18 cellular contexts compared by ENCODE assay signal in the genomic region with DNA sequence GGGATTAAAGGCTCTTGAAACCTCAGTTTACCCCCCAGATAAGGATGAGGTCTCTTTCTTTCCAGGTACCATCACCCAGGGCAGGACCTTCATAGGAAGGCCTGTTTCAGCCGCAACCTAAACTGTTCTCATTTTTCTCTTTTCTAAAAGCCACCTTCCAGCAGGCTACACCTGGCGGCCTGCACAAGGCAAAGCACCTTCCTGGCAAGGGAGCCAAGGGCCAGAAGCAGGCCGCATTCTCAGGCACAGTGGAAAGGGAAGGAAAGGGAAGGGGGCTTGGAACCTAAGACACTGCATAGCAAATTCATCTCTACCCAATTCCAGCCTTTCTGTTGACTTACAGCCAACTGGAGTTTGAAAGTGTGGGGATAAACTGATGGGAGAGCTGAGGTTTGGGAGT. TPM values are rescaled to one million over a fixed set of nuclear protein-coding genes. Genes with fewer than 3 reads are reported as not detected.
DNase-seq lines count a peak whose midpoint lies in the region; ATAC-seq, FAIRE-seq and TF ChIP-seq lines count a peak whose summit lies in the region.
"Had no signal": no experiment of that assay in that cellular context is flagged by ENCODE, and none has a peak within 500 bp of the region (broad histone marks: within the 10 kb centered on the region; RNA-seq: fewer than 3 reads in every experiment).

No MANE protein-coding gene starts in this region.

- H3K36me3 ChIP-seq in liver (ENCODE audit: control insufficient read depth in 4 of 4, insufficient read depth in 3 of 4, low read depth in 1 of 4, low read length in 3 of 4) (no peaks in the 10 kb centered on the region), HepG2 (replicated peaks in 1 of 2; ENCODE audit: control insufficient read depth in 1 of 2, insufficient read depth in 2 of 2, low read length in 2 of 2) (no peaks in the 10 kb centered on the region), K562 (ENCODE audit: control insufficient read depth, insufficient read depth, low read length) (no peaks in the 10 kb centered on the region), right lobe of liver (no peaks in the 10 kb centered on the region), upper lobe of right lung (no peaks in the 10 kb centered on the region), BE2C (no peaks in the 10 kb centered on the region)
- H3K36me3 ChIP-seq in effector memory CD4-positive, alpha-beta T cell (ENCODE audit: control insufficient read depth, insufficient read depth, low read length): no peaks in the 10 kb centered on the region
- H3K36me3 ChIP-seq: BLaER1 treated with 17β-estradiol and CSF1 and Interleukin-3, amounts not matched to agents 10 nM and 100 nM had no signal

- TF ChIP-seq CTCF in liver (IDR thresholded peaks at IDR 0.05; ENCODE audit: low read depth, low read length, missing input control) (no peak), HepG2 (CRISPR knock-in tag; IDR thresholded peaks at IDR 0.05) (no peak), K562 (IDR thresholded peaks at IDR 0.05 in 2 of 3, conservative IDR thresholded peaks at IDR 0.05 in 1 of 3; ENCODE audit: insufficient read depth in 2 of 3, low read depth in 1 of 3, low read length in 3 of 3) (no peak), right lobe of liver (IDR thresholded peaks at IDR 0.05) (no peak), upper lobe of right lung (IDR thresholded peaks at IDR 0.05) (no peak), foreskin fibroblast (IDR thresholded peaks at IDR 0.05; ENCODE audit: low read depth, low read length) (no peak), BE2C (IDR thresholded peaks at IDR 0.05; ENCODE audit: low read depth, low read length) (no peak)

- TF ChIP-seq RAD21 in liver (IDR thresholded peaks at IDR 0.05): no peak
- no peak for TF ChIP-seq RAD21 in HepG2 (CRISPR knock-in tag; IDR thresholded peaks at IDR 0.05)
- TF ChIP-seq RAD21 in K562 (CRISPR knock-in tag; conservative IDR thresholded peaks at IDR 0.05 in 1 of 2, IDR thresholded peaks at IDR 0.05 in 1 of 2): no peak

- BruUV-seq in HepG2 (replicated peaks; lab: Mats Ljungman, UMichigan) (no TSS peak), K562 (replicated peaks; lab: Mats Ljungman, UMichigan) (no TSS peak)

- ATAC-seq in HepG2 (no peak), K562 (no peak), right lobe of liver (no peak), upper lobe of right lung (no peak)
- ATAC-seq: CD8-positive, alpha-beta T cell had no signal

- H4K20me1 ChIP-seq in HepG2 (ENCODE audit: insufficient read depth, low read length) (no peaks in the 10 kb centered on the region), K562 (replicated peaks; ENCODE audit: control insufficient read depth, insufficient read depth, low read length) (no peaks in the 10 kb centered on the region)
- H4K20me1 ChIP-seq: BLaER1 treated with 17β-estradiol and CSF1 and Interleukin-3, amounts not matched to agents 10 nM and 100 nM had no signal

- CTCF ChIA-PET in HepG2 (lab: Yijun Ruan, JAX; ENCODE audit: low intra/inter-chr PET ratio, low total read pairs): no interaction called here
- CTCF ChIA-PET in K562 (lab: Yijun Ruan, JAX; ENCODE audit: low intra/inter-chr PET ratio): no interaction called here

- in situ Hi-C loops in HepG2 (cut with HindIII; ENCODE audit: extremely low pct_ligation_motif_present, low pct_unique_long_range_greater_than_20kb) (no loop called here), K562 (cut with MboI) (no loop called here)

- H2AFZ ChIP-seq in HepG2 (ENCODE audit: low read length): no peak overlapping the region
- H2AFZ ChIP-seq in K562 (ENCODE audit: low read depth, low read length): 0 out of 2 replicates have a peak overlapping the region, but pooled peaks have one; percentile 51

- 97% methylated on average over 3 of the region's 3 CpGs for WGBS in liver
- WGBS in HepG2 (ENCODE audit: low lambda C conversion rate): 97% methylated on average over 3 of the region's 3 CpGs
- 75% methylated on average over 3 of the region's 3 CpGs for WGBS in K562 (ENCODE audit: insufficient coverage, low coverage, missing lambda C conversion rate)
- 90% methylated on average over 3 of the region's 3 CpGs for WGBS in right lobe of liver (ENCODE audit: insufficient coverage, low coverage, low lambda C conversion rate, missing lambda C conversion rate)

- H3K4me3 ChIP-seq in liver (ENCODE audit: low read depth in 1 of 3, low read length in 3 of 3): no peak overlapping the region
- H3K4me3 ChIP-seq in HepG2 (replicated peaks in 1 of 3; ENCODE audit: insufficient read depth in 1 of 3, low read depth in 2 of 3, low read length in 3 of 3): no peak overlapping the region
- no peak overlapping the region for H3K4me3 ChIP-seq in K562
- no peak overlapping the region for H3K4me3 ChIP-seq in right lobe of liver
- no peak overlapping the region for H3K4me3 ChIP-seq in upper lobe of right lung
- no peak overlapping the region for H3K4me3 ChIP-seq in foreskin fibroblast (ENCODE audit: low read depth in 1 of 2, low read length in 2 of 2)
- H3K4me3 ChIP-seq in effector memory CD4-positive, alpha-beta T cell (ENCODE audit: insufficient read depth, low read depth, low read length, poor library complexity, severe bottlenecking): no peak overlapping the region
- no peak overlapping the region for H3K4me3 ChIP-seq in BE2C (ENCODE audit: low read depth, low read length)
- H3K4me3 ChIP-seq: BLaER1 treated with 17β-estradiol and CSF1 and Interleukin-3, amounts not matched to agents 10 nM and 100 nM had no signal

- H3K9me1 ChIP-seq in K562 (ENCODE audit: control insufficient read depth, insufficient read depth, low read length): no peaks in the 10 kb centered on the region

- POLR2A ChIA-PET in HepG2 (lab: Yijun Ruan, JAX) (interaction anchor here (3.9 kb wide), 1 partner anchor 9 kb away, joined by 14 read pairs; the partner anchor contains the start of gene NDEL1), K562 (lab: Yijun Ruan, JAX) (no interaction called here)

- no peak overlapping the region for H3K4me2 ChIP-seq in HepG2 (ENCODE audit: low read depth, low read length)
- no peak overlapping the region for H3K4me2 ChIP-seq in K562 (ENCODE audit: insufficient read depth, low read length)
- H3K4me2 ChIP-seq: BLaER1 treated with 17β-estradiol and CSF1 and Interleukin-3, amounts not matched to agents 10 nM and 100 nM had no signal

- H3K79me2 ChIP-seq in HepG2 (ENCODE audit: insufficient read depth, low read length): no peaks in the 10 kb centered on the region
- H3K79me2 ChIP-seq in K562 (ENCODE audit: control insufficient read depth, insufficient read depth, low read length): no peaks in the 10 kb centered on the region

- DNase-seq in HepG2 (ENCODE audit: low spot score): no peak
- no peak for DNase-seq in K562 (ENCODE audit: extremely low read depth in 1 of 4, low spot score in 3 of 4)
- DNase-seq in right lobe of liver: no peak
- peak; percentile 27 for DNase-seq in upper lobe of right lung
- DNase-seq in foreskin fibroblast: no peak
- DNase-seq in effector memory CD4-positive, alpha-beta T cell: no peak
- DNase-seq in BE2C: no peak
- DNase-seq: 8988T; Calu3; CD8-positive, alpha-beta T cell; DMS79 treated with DMSO at 0.1 percent for 48 hours; GF-D8 had no signal

- peaks cover 6 to 39% (median 30%) of the 10 kb centered on the region in 4 donors for H3K4me1 ChIP-seq in liver (ENCODE audit: control insufficient read depth in 4 of 4, insufficient read depth in 4 of 4, low read length in 3 of 4)
- peaks cover 60% of the 10 kb centered on the region for H3K4me1 ChIP-seq in HepG2 (ENCODE audit: insufficient read depth, low read length)
- H3K4me1 ChIP-seq in K562 (replicated peaks in 1 of 2; ENCODE audit: control insufficient read depth in 2 of 2, insufficient read depth in 2 of 2, low read length in 2 of 2): no peaks in the 10 kb centered on the region; a peak in 2 of 5 replicates
- peaks cover 0 to 31% (median 6%) of the 10 kb centered on the region in 4 donors for H3K4me1 ChIP-seq in right lobe of liver
- peaks cover 3% of the 10 kb centered on the region for H3K4me1 ChIP-seq in upper lobe of right lung
- H3K4me1 ChIP-seq in effector memory CD4-positive, alpha-beta T cell (ENCODE audit: control insufficient read depth, insufficient read depth, low read length, poor library complexity, severe bottlenecking): no peaks in the 10 kb centered on the region
- H3K4me1 ChIP-seq in BE2C: 0 out of 2 replicates have a peak, but pooled peaks cover 3% of the 10 kb centered on the region

- peak overlapping the region; percentile 74 to 83 for H3K27ac ChIP-seq in liver (ENCODE audit: low read depth in 1 of 2, low read length in 2 of 2)
- no peak overlapping the region for H3K27ac ChIP-seq in HepG2 (ENCODE audit: extremely low read length, insufficient read depth, low read length)
- no peak overlapping the region for H3K27ac ChIP-seq in K562 (ENCODE audit: extremely low read depth, low read depth, low read length)
- peak overlapping the region; percentile 2 to 75 (median 45) for H3K27ac ChIP-seq in right lobe of liver
- no peak overlapping the region for H3K27ac ChIP-seq in upper lobe of right lung
- no peak overlapping the region for H3K27ac ChIP-seq in effector memory CD4-positive, alpha-beta T cell (ENCODE audit: insufficient read depth, low read length, poor library complexity, severe bottlenecking)
- H3K27ac ChIP-seq: BLaER1 treated with 17β-estradiol and CSF1 and Interleukin-3, amounts not matched to agents 10 nM and 100 nM had no signal

- H3K27me3 ChIP-seq in liver (ENCODE audit: control insufficient read depth in 4 of 4, insufficient read depth in 4 of 4, low read length in 3 of 4) (no peaks in the 10 kb centered on the region), HepG2 (ENCODE audit: control insufficient read depth in 1 of 2, insufficient read depth in 2 of 2, low read length in 2 of 2) (no peaks in the 10 kb centered on the region), K562 (ENCODE audit: control insufficient read depth in 2 of 2, insufficient read depth in 2 of 2, low read length in 2 of 2) (no peaks in the 10 kb centered on the region), right lobe of liver (no peaks in the 10 kb centered on the region), upper lobe of right lung (no peaks in the 10 kb centered on the region), BE2C (no peaks in the 10 kb centered on the region)
- peaks cover 1% of the 10 kb centered on the region for H3K27me3 ChIP-seq in effector memory CD4-positive, alpha-beta T cell (replicated peaks; ENCODE audit: control insufficient read depth, insufficient read depth, low read length, poor library complexity, severe bottlenecking)
- H3K27me3 ChIP-seq: BLaER1 treated with 17β-estradiol and CSF1 and Interleukin-3, amounts not matched to agents 10 nM and 100 nM had no signal

- intact Hi-C loops in HepG2 (cut with micrococcal nuclease; ENCODE audit: unreplicated experiment) (no loop called here), K562 (cut with micrococcal nuclease) (no loop called here), right lobe of liver (cut with DNase I) (no loop called here), upper lobe of right lung (cut with DNase I) (no loop called here)

- TF ChIP-seq POLR2A in HepG2 (IDR thresholded peaks at IDR 0.05; ENCODE audit: insufficient read depth in 1 of 2, low read depth in 2 of 2, low read length in 2 of 2) (no peak), K562 (conservative IDR thresholded peaks at IDR 0.05) (no peak), right lobe of liver (IDR thresholded peaks at IDR 0.05) (no peak)

- H3K9me3 ChIP-seq in liver (ENCODE audit: control insufficient read depth in 4 of 4, low read length in 3 of 4) (no peaks in the 10 kb centered on the region), HepG2 (ENCODE audit: low read length) (no peaks in the 10 kb centered on the region), K562 (replicated peaks; ENCODE audit: control insufficient read depth, insufficient read depth, low read depth, low read length) (no peaks in the 10 kb centered on the region), right lobe of liver (no peaks in the 10 kb centered on the region), upper lobe of right lung (no peaks in the 10 kb centered on the region), BE2C (no peaks in the 10 kb centered on the region)
- no peaks in the 10 kb centered on the region for H3K9me3 ChIP-seq in effector memory CD4-positive, alpha-beta T cell (ENCODE audit: control insufficient read depth, low read length)
- H3K9me3 ChIP-seq: BLaER1 treated with 17β-estradiol and CSF1 and Interleukin-3, amounts not matched to agents 10 nM and 100 nM had no signal

- H3K9ac ChIP-seq in liver (ENCODE audit: low read depth in 1 of 2, low read length in 2 of 2) (no peak overlapping the region), HepG2 (ENCODE audit: insufficient read depth, low read depth, low read length) (no peak overlapping the region), K562 (ENCODE audit: insufficient read depth in 1 of 2, low read depth in 2 of 2, low read length in 2 of 2) (no peak overlapping the region; a peak in 1 of 4 replicates)
- H3K9ac ChIP-seq: BLaER1 treated with 17β-estradiol and CSF1 and Interleukin-3, amounts not matched to agents 10 nM and 100 nM had no signal

- TF ChIP-seq EP300 in HepG2 (IDR thresholded peaks at IDR 0.05; ENCODE audit: low read depth in 2 of 2, low read length in 2 of 2): no peak
- TF ChIP-seq EP300 in HepG2 (CRISPR knock-in tag; IDR thresholded peaks at IDR 0.05; ENCODE audit: borderline replicate concordance): no peak
- TF ChIP-seq EP300 in K562 (IDR thresholded peaks at IDR 0.05; ENCODE audit: low read length): no peak

- FAIRE-seq in HepG2 (lab: Jason Lieb, UNC): no peak
- FAIRE-seq in K562 (lab: Jason Lieb, UNC): no peak
- FAIRE-seq: H54 had no signal

RNA-seq across cellular contexts. Expression of gene NDEL1, which starts 8.9 kb away (rescaled TPM):
- total RNA-seq in liver (10 to 100 TPM; 49.1 to 52.3 TPM), HepG2 (2016; rRNA removed; fragmentation: Illumina TruSeq; extraction: Trizol) (47.8 and 59.8 TPM in 2 replicates), K562 (2014; rRNA removed) (17.3 and 19.0 TPM in 2 replicates), K562 (2014; rRNA removed; fragmentation: Illumina TruSeq; extraction: Trizol) (21.1 and 25.3 TPM in 2 replicates), K562 (2015; rRNA removed; fragmentation: Illumina TruSeq; extraction: Trizol) (22.7 and 23.7 TPM in 2 replicates), K562 (2021) (23.5 and 26.6 TPM in 2 replicates), right lobe of liver (10 to 100 TPM; 22.2 to 34.9 (median 28.4) TPM), upper lobe of right lung (80.6 TPM)
- polyA plus RNA-seq in liver (10 to 100 TPM; 15.3 to 21.7 TPM), HepG2 (2011; rRNA removed) (119 and 153 TPM in 2 replicates), K562 (2011; rRNA removed) (29.1 and 30.5 TPM in 2 replicates), K562 (2014; fragmentation: Illumina TruSeq; extraction: Trizol) (26.9 and 28.6 TPM in 2 replicates), K562 (2014; fragmentation: Nextera tagmentation; extraction: Ambion mirVana) (1 to 10 TPM in 1 of 2 experiments, under 1 TPM in 1; 0.86 to 2.0 TPM), K562 (2014; rRNA removed) (29.2 and 38.7 TPM in 2 replicates)
- total RNA-seq in HepG2 (2016; cell fraction: cytosol; rRNA removed; fragmentation: Illumina TruSeq; extraction: Trizol; ENCODE audit: low read depth): 23.8 and 26.3 TPM in 2 replicates
- total RNA-seq in HepG2 (2016; cell fraction: insoluble cytoplasmic fraction; rRNA removed; fragmentation: Illumina TruSeq; extraction: Trizol): 40.4 and 58.0 TPM in 2 replicates
- total RNA-seq in HepG2 (2016; cell fraction: membrane; rRNA removed; fragmentation: Illumina TruSeq; extraction: Trizol): 38.8 and 39.0 TPM in 2 replicates
- 76.2 and 88.4 TPM in 2 replicates for total RNA-seq in HepG2 (2016; cell fraction: nucleus; rRNA removed; fragmentation: Illumina TruSeq; extraction: Trizol)
- 90.0 and 106 TPM in 2 replicates for polyA plus RNA-seq in HepG2 (2011; cell fraction: cytosol; rRNA removed)
- polyA plus RNA-seq in HepG2 (2011; cell fraction: nucleus; rRNA removed): 348 and 472 TPM in 2 replicates
- polyA plus RNA-seq in HepG2 (2012): 71.7 and 87.0 TPM in 2 replicates
- 9.5 and 11.4 TPM in 2 replicates for polyA plus RNA-seq in HepG2 (2016; cell fraction: cytosol; fragmentation: Illumina TruSeq; extraction: Trizol; ENCODE audit: low read depth)
- 50.5 and 54.1 TPM in 2 replicates for polyA plus RNA-seq in HepG2 (2016; cell fraction: insoluble cytoplasmic fraction; fragmentation: Illumina TruSeq; extraction: Trizol; ENCODE audit: low read depth)
- polyA plus RNA-seq in HepG2 (2016; cell fraction: membrane; fragmentation: Illumina TruSeq; extraction: Trizol; ENCODE audit: low read depth): 25.5 and 26.4 TPM in 2 replicates
- polyA plus RNA-seq in HepG2 (2016; cell fraction: nucleus; fragmentation: Illumina TruSeq; extraction: Trizol; ENCODE audit: insufficient read depth, low read depth): 93.0 and 99.2 TPM in 2 replicates
- 50.7 and 124 TPM in 2 replicates for polyA minus RNA-seq in HepG2 (2011; rRNA and poly(A)+ RNA removed; ENCODE audit: low replicate concordance)
- 38.6 and 48.1 TPM in 2 replicates for polyA minus RNA-seq in HepG2 (2011; cell fraction: cytosol; rRNA and poly(A)+ RNA removed)
- polyA minus RNA-seq in HepG2 (2011; cell fraction: nucleus; rRNA and poly(A)+ RNA removed): 217 and 240 TPM in 2 replicates
- total RNA-seq in K562 (2011; cell fraction: chromatin; rRNA removed; ENCODE audit: low replicate concordance): 67.3 and 150 TPM in 2 replicates
- total RNA-seq in K562 (2011; cell fraction: nucleolus; rRNA removed): 50.3 and 51.5 TPM in 2 replicates
- total RNA-seq in K562 (2011; cell fraction: nucleoplasm; rRNA removed): 71.7 and 72.9 TPM in 2 replicates
- 29.5 and 36.3 TPM in 2 replicates for polyA plus RNA-seq in K562 (2011; cell fraction: cytosol; rRNA removed)
- 70.1 and 75.1 TPM in 2 replicates for polyA plus RNA-seq in K562 (2011; cell fraction: nucleus; rRNA removed)
- 19.6 and 20.6 TPM in 2 replicates for polyA plus RNA-seq in K562 (2012)
- 29.0 and 31.7 TPM in 2 replicates for polyA minus RNA-seq in K562 (2011; rRNA and poly(A)+ RNA removed)
- 10.7 and 14.2 TPM in 2 replicates for polyA minus RNA-seq in K562 (2011; cell fraction: cytosol; rRNA and poly(A)+ RNA removed)
- polyA minus RNA-seq in K562 (2011; cell fraction: nucleus; rRNA and poly(A)+ RNA removed): 28.3 and 50.1 TPM in 2 replicates
- polyA plus RNA-seq in BE2C (2012; ENCODE audit: insufficient read depth, insufficient read length, low read depth): 21.7 TPM

RNA-seq across cellular contexts. Expression of gene RNF222, which starts 29.2 kb away (rescaled TPM):
- not detected for total RNA-seq in liver
- not detected for polyA plus RNA-seq in liver
- total RNA-seq in HepG2 (2016; rRNA removed; fragmentation: Illumina TruSeq; extraction: Trizol): not detected in 2 replicates
- 0.20 and 0.26 TPM in 2 replicates for total RNA-seq in HepG2 (2016; cell fraction: cytosol; rRNA removed; fragmentation: Illumina TruSeq; extraction: Trizol; ENCODE audit: low read depth)
- not detected in 2 replicates for total RNA-seq in HepG2 (2016; cell fraction: insoluble cytoplasmic fraction; rRNA removed; fragmentation: Illumina TruSeq; extraction: Trizol)
- total RNA-seq in HepG2 (2016; cell fraction: membrane; rRNA removed; fragmentation: Illumina TruSeq; extraction: Trizol): 0.06 and 0.07 TPM in 2 replicates
- not detected in 2 replicates for total RNA-seq in HepG2 (2016; cell fraction: nucleus; rRNA removed; fragmentation: Illumina TruSeq; extraction: Trizol)
- polyA plus RNA-seq in HepG2 (2011; rRNA removed): 0.04 TPM in 1 of 2 replicates, not detected in the other
- polyA plus RNA-seq in HepG2 (2011; cell fraction: cytosol; rRNA removed): not detected in 2 replicates
- polyA plus RNA-seq in HepG2 (2011; cell fraction: nucleus; rRNA removed): not detected in 2 replicates
- not detected in 2 replicates for polyA plus RNA-seq in HepG2 (2012)
- polyA plus RNA-seq in HepG2 (2016; cell fraction: cytosol; fragmentation: Illumina TruSeq; extraction: Trizol; ENCODE audit: low read depth): 0.08 and 0.11 TPM in 2 replicates
- not detected in 2 replicates for polyA plus RNA-seq in HepG2 (2016; cell fraction: insoluble cytoplasmic fraction; fragmentation: Illumina TruSeq; extraction: Trizol; ENCODE audit: low read depth)
- not detected in 2 replicates for polyA plus RNA-seq in HepG2 (2016; cell fraction: membrane; fragmentation: Illumina TruSeq; extraction: Trizol; ENCODE audit: low read depth)
- not detected in 2 replicates for polyA plus RNA-seq in HepG2 (2016; cell fraction: nucleus; fragmentation: Illumina TruSeq; extraction: Trizol; ENCODE audit: insufficient read depth, low read depth)
- not detected in 2 replicates for polyA minus RNA-seq in HepG2 (2011; rRNA and poly(A)+ RNA removed; ENCODE audit: low replicate concordance)
- not detected in 2 replicates for polyA minus RNA-seq in HepG2 (2011; cell fraction: cytosol; rRNA and poly(A)+ RNA removed)
- polyA minus RNA-seq in HepG2 (2011; cell fraction: nucleus; rRNA and poly(A)+ RNA removed): not detected in 2 replicates
- total RNA-seq in K562 (2011; cell fraction: chromatin; rRNA removed; ENCODE audit: low replicate concordance): not detected in 2 replicates
- total RNA-seq in K562 (2011; cell fraction: nucleolus; rRNA removed): not detected in 2 replicates
- not detected in 2 replicates for total RNA-seq in K562 (2011; cell fraction: nucleoplasm; rRNA removed)
- total RNA-seq in K562 (2014; rRNA removed): 0.08 TPM in 1 of 2 replicates, not detected in the other
- total RNA-seq in K562 (2014; rRNA removed; fragmentation: Illumina TruSeq; extraction: Trizol): 0.06 TPM in 1 of 2 replicates, not detected in the other
- not detected in 2 replicates for total RNA-seq in K562 (2015; rRNA removed; fragmentation: Illumina TruSeq; extraction: Trizol)
- total RNA-seq in K562 (2021): not detected in 2 replicates
- polyA plus RNA-seq in K562 (2011; rRNA removed): not detected in 2 replicates
- polyA plus RNA-seq in K562 (2011; cell fraction: cytosol; rRNA removed): not detected in 2 replicates
- not detected in 2 replicates for polyA plus RNA-seq in K562 (2011; cell fraction: nucleus; rRNA removed)
- polyA plus RNA-seq in K562 (2012): 0.03 and 0.04 TPM in 2 replicates
- polyA plus RNA-seq in K562 (2014; fragmentation: Illumina TruSeq; extraction: Trizol): not detected in 2 replicates
- not detected for polyA plus RNA-seq in K562 (2014; fragmentation: Nextera tagmentation; extraction: Ambion mirVana)
- polyA plus RNA-seq in K562 (2014; rRNA removed): not detected in 2 replicates
- polyA minus RNA-seq in K562 (2011; rRNA and poly(A)+ RNA removed): not detected in 2 replicates
- polyA minus RNA-seq in K562 (2011; cell fraction: cytosol; rRNA and poly(A)+ RNA removed): not detected in 2 replicates
- not detected in 2 replicates for polyA minus RNA-seq in K562 (2011; cell fraction: nucleus; rRNA and poly(A)+ RNA removed)
- total RNA-seq in right lobe of liver: not detected
- not detected for total RNA-seq in upper lobe of right lung
- not detected for polyA plus RNA-seq in BE2C (2012; ENCODE audit: insufficient read depth, insufficient read length, low read depth)
- total RNA-seq: A673, Calu3, HT-29 had no signal
- polyA plus RNA-seq: AG04450 had no signal

RNA-seq across cellular contexts. Expression of gene RPL26, which starts 43.8 kb away (rescaled TPM):
- total RNA-seq in liver: 1,000 to 10,000 TPM in 1 of 2 donors, 100 to 1,000 TPM in 1; 989 to 1,192 TPM
- polyA plus RNA-seq in liver: 1,000 to 10,000 TPM in 1 of 2 donors, 100 to 1,000 TPM in 1; 309 to 1,118 TPM
- total RNA-seq in HepG2 (2016; rRNA removed; fragmentation: Illumina TruSeq; extraction: Trizol): 2,817 and 3,645 TPM in 2 replicates
- 4,334 and 5,043 TPM in 2 replicates for total RNA-seq in HepG2 (2016; cell fraction: cytosol; rRNA removed; fragmentation: Illumina TruSeq; extraction: Trizol; ENCODE audit: low read depth)
- 2,923 and 3,794 TPM in 2 replicates for total RNA-seq in HepG2 (2016; cell fraction: insoluble cytoplasmic fraction; rRNA removed; fragmentation: Illumina TruSeq; extraction: Trizol)
- total RNA-seq in HepG2 (2016; cell fraction: membrane; rRNA removed; fragmentation: Illumina TruSeq; extraction: Trizol): 6,387 and 7,049 TPM in 2 replicates
- 834 and 897 TPM in 2 replicates for total RNA-seq in HepG2 (2016; cell fraction: nucleus; rRNA removed; fragmentation: Illumina TruSeq; extraction: Trizol)
- 3,026 and 3,529 TPM in 2 replicates for polyA plus RNA-seq in HepG2 (2011; rRNA removed)
- 2,378 and 3,844 TPM in 2 replicates for polyA plus RNA-seq in HepG2 (2011; cell fraction: cytosol; rRNA removed)
- polyA plus RNA-seq in HepG2 (2011; cell fraction: nucleus; rRNA removed): 542 and 966 TPM in 2 replicates
- polyA plus RNA-seq in HepG2 (2012): 4,466 and 4,951 TPM in 2 replicates
- polyA plus RNA-seq in HepG2 (2016; cell fraction: cytosol; fragmentation: Illumina TruSeq; extraction: Trizol; ENCODE audit: low read depth): 4,868 and 4,969 TPM in 2 replicates
- polyA plus RNA-seq in HepG2 (2016; cell fraction: insoluble cytoplasmic fraction; fragmentation: Illumina TruSeq; extraction: Trizol; ENCODE audit: low read depth): 3,325 and 3,753 TPM in 2 replicates
- 5,785 and 5,833 TPM in 2 replicates for polyA plus RNA-seq in HepG2 (2016; cell fraction: membrane; fragmentation: Illumina TruSeq; extraction: Trizol; ENCODE audit: low read depth)
- polyA plus RNA-seq in HepG2 (2016; cell fraction: nucleus; fragmentation: Illumina TruSeq; extraction: Trizol; ENCODE audit: insufficient read depth, low read depth): 1,493 and 1,589 TPM in 2 replicates
- polyA minus RNA-seq in HepG2 (2011; rRNA and poly(A)+ RNA removed; ENCODE audit: low replicate concordance): 260 and 659 TPM in 2 replicates
- polyA minus RNA-seq in HepG2 (2011; cell fraction: cytosol; rRNA and poly(A)+ RNA removed): 471 and 569 TPM in 2 replicates
- polyA minus RNA-seq in HepG2 (2011; cell fraction: nucleus; rRNA and poly(A)+ RNA removed): 235 and 442 TPM in 2 replicates
- 244 and 334 TPM in 2 replicates for total RNA-seq in K562 (2011; cell fraction: chromatin; rRNA removed; ENCODE audit: low replicate concordance)
- total RNA-seq in K562 (2011; cell fraction: nucleolus; rRNA removed): 298 and 337 TPM in 2 replicates
- total RNA-seq in K562 (2011; cell fraction: nucleoplasm; rRNA removed): 567 and 1,126 TPM in 2 replicates
- 1,785 and 2,781 TPM in 2 replicates for total RNA-seq in K562 (2014; rRNA removed)
- total RNA-seq in K562 (2014; rRNA removed; fragmentation: Illumina TruSeq; extraction: Trizol): 3,633 and 3,959 TPM in 2 replicates
- 2,809 and 2,904 TPM in 2 replicates for total RNA-seq in K562 (2015; rRNA removed; fragmentation: Illumina TruSeq; extraction: Trizol)
- total RNA-seq in K562 (2021): 1,474 and 1,702 TPM in 2 replicates
- polyA plus RNA-seq in K562 (2011; rRNA removed): 3,982 and 4,074 TPM in 2 replicates
- polyA plus RNA-seq in K562 (2011; cell fraction: cytosol; rRNA removed): 925 and 2,470 TPM in 2 replicates
- 415 and 1,025 TPM in 2 replicates for polyA plus RNA-seq in K562 (2011; cell fraction: nucleus; rRNA removed)
- polyA plus RNA-seq in K562 (2012): 3,098 and 3,525 TPM in 2 replicates
- polyA plus RNA-seq in K562 (2014; fragmentation: Illumina TruSeq; extraction: Trizol): 3,435 and 3,978 TPM in 2 replicates
- polyA plus RNA-seq in K562 (2014; fragmentation: Nextera tagmentation; extraction: Ambion mirVana): 1,000 to 10,000 TPM; 1,706 to 1,892 TPM
- 3,525 and 3,633 TPM in 2 replicates for polyA plus RNA-seq in K562 (2014; rRNA removed)
- 2,832 and 3,117 TPM in 2 replicates for polyA minus RNA-seq in K562 (2011; rRNA and poly(A)+ RNA removed)
- 387 and 436 TPM in 2 replicates for polyA minus RNA-seq in K562 (2011; cell fraction: cytosol; rRNA and poly(A)+ RNA removed)
- 92.8 and 251 TPM in 2 replicates for polyA minus RNA-seq in K562 (2011; cell fraction: nucleus; rRNA and poly(A)+ RNA removed)
- 1,000 to 10,000 TPM in 2 of 6 experiments, 100 to 1,000 TPM in 4; 467 to 1,753 (median 509) TPM for total RNA-seq in right lobe of liver
- total RNA-seq in upper lobe of right lung: 1,173 TPM
- 620 TPM for polyA plus RNA-seq in BE2C (2012; ENCODE audit: insufficient read depth, insufficient read length, low read depth)

Comparison
In these comparisons a context has a peak if more than half of its experiments do, and no peak if none do; other contexts are left out.
1. H3K27ac ChIP-seq: peak in liver (2 of 2) and right lobe of liver (3 of 3); none in HepG2 (single experiment), K562 (single experiment), upper lobe of right lung (single experiment) and effector memory CD4-positive, alpha-beta T cell (single experiment).